In the genomic region with DNA sequence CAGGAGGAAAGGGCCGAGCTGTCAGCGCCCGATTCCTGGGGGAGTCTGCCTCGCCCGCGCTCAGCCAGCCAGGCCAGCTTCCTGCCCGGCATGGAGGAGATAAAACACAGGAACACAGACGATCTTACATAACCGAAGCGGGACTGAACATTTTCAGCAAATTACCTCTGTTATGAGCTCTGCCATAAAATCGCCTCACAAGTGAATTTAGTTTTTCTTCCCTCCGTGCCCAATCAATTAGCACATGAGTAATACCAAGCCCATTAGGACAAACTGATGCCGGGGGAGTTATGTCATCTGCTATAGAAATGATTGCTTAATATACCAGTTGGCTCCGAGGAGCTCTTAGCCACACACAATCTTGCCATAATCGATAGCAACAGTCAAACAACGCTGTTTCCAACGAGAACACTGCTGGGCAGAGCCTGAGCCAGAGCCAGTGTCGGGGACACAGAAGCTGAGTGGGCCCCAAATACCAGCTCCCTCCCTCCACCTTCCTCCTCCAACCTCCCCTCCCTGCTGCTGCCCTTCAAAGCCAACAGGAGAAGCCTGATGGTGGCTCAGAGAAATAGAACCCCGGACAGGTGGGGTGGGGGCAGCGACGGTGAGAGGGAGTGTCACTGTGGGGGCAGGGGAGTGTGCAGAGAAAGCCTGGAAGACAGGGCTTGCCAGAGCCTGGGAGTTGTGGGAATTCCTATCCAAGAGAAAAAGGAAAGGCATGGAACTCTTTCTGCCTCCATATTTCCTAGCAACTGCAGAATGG, we compare ENCODE assay signal across 8 cellular contexts.
A peak's percentile ranks its signal among the peaks of the same experiment; 100 is the strongest.
DNase-seq lines count a peak whose midpoint lies in the region; ATAC-seq lines count a peak whose summit lies in the region.

No MANE protein-coding gene starts in this region.

- H3K4me2 ChIP-seq in BLaER1, result peak overlapping the region; percentile 32; the same call in 1 of the 2 replicates

- H3K4me1 Mint-ChIP-seq in activated naive CD8-positive, alpha-beta T cell treated with anti-CD3 and anti-CD28 coated beads for 36 hours, result no peaks in the 10 kb centered on the region

- H3K36me3 ChIP-seq in BLaER1, result no peaks in the 10 kb centered on the region

- no peak overlapping the region for H3K9ac ChIP-seq in BLaER1

- ATAC-seq in GM18909 (IDR thresholded peaks at IDR 0.05; ENCODE audit: poor library complexity, unreplicated experiment), result no peak

- H3K9me3 Mint-ChIP-seq in activated naive CD8-positive, alpha-beta T cell treated with anti-CD3 and anti-CD28 coated beads for 36 hours, result no peaks in the 10 kb centered on the region

- H3K27ac Mint-ChIP-seq in activated naive CD8-positive, alpha-beta T cell treated with anti-CD3 and anti-CD28 coated beads for 36 hours, result no peak overlapping the region

- H3K27me3 Mint-ChIP-seq in activated naive CD8-positive, alpha-beta T cell treated with anti-CD3 and anti-CD28 coated beads for 36 hours, result peaks cover 12% of the 10 kb centered on the region

- peak; percentile 32 for DNase-seq in NCI-H1105 (lab: John Stamatoyannopoulos, UW)
- DNase-seq in medulla oblongata (ENCODE audit: extremely low spot score), result peak; percentile 7
- DNase-seq in activated naive CD8-positive, alpha-beta T cell treated with anti-CD3 and anti-CD28 coated beads for 36 hours, result no peak
- no peak for DNase-seq in SHP77 treated with DMSO at 0.1 percent for 48 hours (lab: John Stamatoyannopoulos, UW)
- DNase-seq in activated gamma-delta T cell (lab: John Stamatoyannopoulos, UW), result no peak

- H4K20me1 ChIP-seq in BLaER1, result no peaks in the 10 kb centered on the region

- no peak overlapping the region for H3K27ac ChIP-seq in BLaER1
- peak overlapping the region; percentile 79 for H3K27ac ChIP-seq in cingulate gyrus (ENCODE audit: low read depth, low read length)

- no peak overlapping the region for H3K4me3 Mint-ChIP-seq in activated naive CD8-positive, alpha-beta T cell treated with anti-CD3 and anti-CD28 coated beads for 36 hours

- H3K27me3 ChIP-seq in BLaER1, result peaks cover 5% of the 10 kb centered on the region; the same call in 1 of the 2 replicates

- peaks cover 13% of the 10 kb centered on the region for H3K4me1 ChIP-seq in BLaER1

- no peaks in the 10 kb centered on the region for H3K36me3 Mint-ChIP-seq in activated naive CD8-positive, alpha-beta T cell treated with anti-CD3 and anti-CD28 coated beads for 36 hours

- H3K4me3 ChIP-seq in BLaER1, result no peak overlapping the region

- H3K9me3 ChIP-seq in BLaER1, result no peaks in the 10 kb centered on the region

Comparison
In these comparisons a context has a peak if more than half of its experiments do, and no peak if none do; other contexts are left out.
1. DNase-seq: peak in NCI-H1105 (single experiment) and medulla oblongata (single experiment); none in activated naive CD8-positive, alpha-beta T cell treated with anti-CD3 and anti-CD28 coated beads for 36 hours (single experiment), SHP77 treated with DMSO at 0.1 percent for 48 hours (single experiment) and activated gamma-delta T cell (single experiment).